ENCODE assay signal across 25 cellular contexts in the genomic region with DNA sequence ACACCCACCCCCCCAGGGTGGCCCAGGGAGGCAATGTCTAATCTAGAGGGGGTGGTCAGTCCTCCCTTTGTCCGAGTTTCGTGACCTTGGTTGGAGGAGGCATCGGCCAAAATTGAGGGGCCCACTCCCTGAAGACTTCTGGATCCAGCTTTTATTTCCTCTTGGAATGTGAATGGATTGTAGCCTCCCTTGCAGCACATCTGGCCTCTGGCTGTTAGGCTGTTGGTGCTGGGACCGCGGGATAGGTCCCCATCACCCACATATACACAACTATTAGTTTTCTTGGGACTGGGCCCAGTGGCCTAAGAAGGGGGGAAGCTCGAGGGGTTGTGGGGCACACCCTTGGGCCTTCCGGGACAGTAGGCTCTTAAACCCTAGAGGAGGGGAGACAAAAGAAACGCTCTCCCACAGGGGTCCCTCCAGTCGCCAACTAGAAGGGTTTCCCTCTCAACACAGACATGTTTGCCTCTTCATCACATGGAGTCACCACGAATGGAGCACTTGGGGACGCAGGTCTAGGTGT. TPM values are rescaled to one million over a fixed set of nuclear protein-coding genes. Genes with fewer than 3 reads are reported as not detected.
DNase-seq lines count a peak whose midpoint lies in the region; ATAC-seq and TF ChIP-seq lines count a peak whose summit lies in the region.
"Had no signal": no experiment of that assay in that cellular context is flagged by ENCODE, and none has a peak within 500 bp of the region (broad histone marks: within the 10 kb centered on the region; RNA-seq: fewer than 3 reads in every experiment).

No MANE protein-coding gene starts in this region.

- H3K9me3 Mint-ChIP-seq in activated T-helper 17 cell treated with anti-CD3 and anti-CD28 coated beads, Interleukin-2, amount 50 U/mL, for 72 hours, result no peaks in the 10 kb centered on the region
- H3K9me3 Mint-ChIP-seq in neural crest cell, result no peaks in the 10 kb centered on the region

- DNase-seq in activated T-cell treated with anti-CD3 and anti-CD28 coated beads, Interleukin-2, amount 50 U/mL, for 48 hours, result peak; percentile 30 to 36
- DNase-seq in activated T-cell treated with anti-CD3 and anti-CD28 coated beads, Interleukin-2, amount 50 U/mL, for 1 hour, result no peak
- DNase-seq in neural crest cell (ENCODE audit: low read depth, low spot score) (no peak), cerebellar cortex (ENCODE audit: low spot score) (no peak)
- DNase-seq in activated CD4-positive, CD25-positive, alpha-beta regulatory T cell (lab: John Stamatoyannopoulos, UW), result no peak
- DNase-seq: activated naive CD4-positive, alpha-beta T cell treated with Interleukin-2 at 50 U/mL for 16 hours; amygdala; Caco-2; EL; left cardiac atrium; mesenchymal stem cell; NCI-H1105; NCI-H2029 treated with DMSO at 0.1 percent for 48 hours; NCI-H345; pancreas; PC-3; right lobe of liver; SIG-M5; stomach; transverse colon had no signal

- H3K27me3 ChIP-seq in HUES6 (ENCODE audit: control insufficient read depth, insufficient read depth, low read length), result peaks cover 96% of the 10 kb centered on the region

- peak overlapping the region; percentile 74 for H3K4me3 ChIP-seq in HUES6 (ENCODE audit: low read depth, low read length)
- H3K4me3 ChIP-seq: pancreas, right lobe of liver, transverse colon had no signal

- peak overlapping the region; percentile 64 for H3K4me3 Mint-ChIP-seq in activated T-helper 17 cell treated with anti-CD3 and anti-CD28 coated beads, Interleukin-2, amount 50 U/mL, for 72 hours
- H3K4me3 Mint-ChIP-seq in neural crest cell, result peak overlapping the region; percentile 67

- H3K27ac ChIP-seq in HUES6 (ENCODE audit: low read depth, low read length), result no peak overlapping the region
- H3K27ac ChIP-seq: pancreas, right lobe of liver, stomach, transverse colon had no signal

- TF ChIP-seq CTCF in neural crest cell (conservative IDR thresholded peaks at IDR 0.05), result no peak

- H3K36me3 ChIP-seq in HUES6 (ENCODE audit: control insufficient read depth, insufficient read depth, low read length), result no peaks in the 10 kb centered on the region
- H3K36me3 ChIP-seq: pancreas, right lobe of liver, stomach, transverse colon had no signal

- ATAC-seq in activated T-helper 17 cell treated with anti-CD3 and anti-CD28 coated beads, Interleukin-2, amount 50 U/mL, for 72 hours (replicated peaks), result no peak
- ATAC-seq in HG02678 (IDR thresholded peaks at IDR 0.05; ENCODE audit: unreplicated experiment), result no peak
- ATAC-seq: left cardiac atrium, pancreas, PC-3, right lobe of liver had no signal

- H3K4me1 ChIP-seq in HUES6 (ENCODE audit: control insufficient read depth, insufficient read depth, low read length), result peaks cover 49% of the 10 kb centered on the region

- no peaks in the 10 kb centered on the region for H3K36me3 Mint-ChIP-seq in activated T-helper 17 cell treated with anti-CD3 and anti-CD28 coated beads, Interleukin-2, amount 50 U/mL, for 72 hours (ENCODE audit: low read depth)
- H3K36me3 Mint-ChIP-seq in neural crest cell (ENCODE audit: low read depth), result no peaks in the 10 kb centered on the region

- no peak overlapping the region for H3K27ac Mint-ChIP-seq in activated T-helper 17 cell treated with anti-CD3 and anti-CD28 coated beads, Interleukin-2, amount 50 U/mL, for 72 hours
- H3K27ac Mint-ChIP-seq in neural crest cell (ENCODE audit: unreplicated experiment), result no peak overlapping the region

- H3K9ac ChIP-seq in HUES6 (ENCODE audit: low read length), result no peak overlapping the region

- H3K4me1 Mint-ChIP-seq in activated T-helper 17 cell treated with anti-CD3 and anti-CD28 coated beads, Interleukin-2, amount 50 U/mL, for 72 hours, result peaks cover 8% of the 10 kb centered on the region
- H3K4me1 Mint-ChIP-seq in neural crest cell, result peaks cover 17% of the 10 kb centered on the region

- no peaks in the 10 kb centered on the region for H3K9me3 ChIP-seq in HUES6 (ENCODE audit: control insufficient read depth, insufficient read depth, low read depth, low read length)
- H3K9me3 ChIP-seq: A549, Caco-2, pancreas, right lobe of liver, stomach, transverse colon had no signal

- H3K27me3 Mint-ChIP-seq in activated T-helper 17 cell treated with anti-CD3 and anti-CD28 coated beads, Interleukin-2, amount 50 U/mL, for 72 hours, result peaks cover 59% of the 10 kb centered on the region
- peaks cover 94% of the 10 kb centered on the region for H3K27me3 Mint-ChIP-seq in neural crest cell (ENCODE audit: low read depth)

RNA-seq across cellular contexts. Expression of gene LHX4, which starts 2.5 kb away (rescaled TPM):
- under 1 TPM in 1 of 2 donors, not detected in 1; 0.40 TPM for total RNA-seq in activated T-helper 17 cell treated with anti-CD3 and anti-CD28 coated beads, Interleukin-2, amount 50 U/mL, for 72 hours
- total RNA-seq in neural crest cell, result 0.91 and 0.96 TPM in 2 replicates
- total RNA-seq: glomerular endothelial cell, left cardiac atrium, right lobe of liver had no signal

Comparison
In these comparisons a context has a peak if more than half of its experiments do, and no peak if none do; other contexts are left out.
1. DNase-seq: peak in activated T-cell treated with anti-CD3 and anti-CD28 coated beads, Interleukin-2, amount 50 U/mL, for 48 hours (2 of 2); none in activated T-cell treated with anti-CD3 and anti-CD28 coated beads, Interleukin-2, amount 50 U/mL, for 1 hour (single experiment), neural crest cell (single experiment), activated CD4-positive, CD25-positive, alpha-beta regulatory T cell (0 of 4) and cerebellar cortex (single experiment).